In the genomic region with DNA sequence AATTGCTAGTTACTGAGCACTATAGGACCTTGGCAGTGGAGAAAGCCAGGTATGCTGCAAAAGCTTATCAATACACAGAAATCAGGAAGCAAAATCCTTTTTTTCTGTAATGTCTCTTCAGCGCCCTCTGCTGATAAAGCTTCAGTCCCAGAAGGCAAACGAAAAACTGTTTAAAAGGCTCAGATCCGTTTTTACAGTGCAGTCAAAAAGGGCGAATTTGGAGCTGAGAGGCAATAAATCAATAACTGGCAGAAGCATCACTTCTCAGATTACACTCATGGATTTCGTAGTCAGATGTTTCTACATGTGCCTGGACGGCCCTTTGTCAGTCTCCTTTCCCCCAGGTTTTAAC, we compare ENCODE assay signal across 1 cellular context.
TF ChIP-seq lines count a peak whose summit lies in the region.

No MANE protein-coding gene starts in this region.

TF ChIP-seq in HepG2, 621 proteins besides CTCF, POLR2A, EP300 and RAD21 (continued from another document and continues in another):
- TF ChIP-seq, protein P1, sequence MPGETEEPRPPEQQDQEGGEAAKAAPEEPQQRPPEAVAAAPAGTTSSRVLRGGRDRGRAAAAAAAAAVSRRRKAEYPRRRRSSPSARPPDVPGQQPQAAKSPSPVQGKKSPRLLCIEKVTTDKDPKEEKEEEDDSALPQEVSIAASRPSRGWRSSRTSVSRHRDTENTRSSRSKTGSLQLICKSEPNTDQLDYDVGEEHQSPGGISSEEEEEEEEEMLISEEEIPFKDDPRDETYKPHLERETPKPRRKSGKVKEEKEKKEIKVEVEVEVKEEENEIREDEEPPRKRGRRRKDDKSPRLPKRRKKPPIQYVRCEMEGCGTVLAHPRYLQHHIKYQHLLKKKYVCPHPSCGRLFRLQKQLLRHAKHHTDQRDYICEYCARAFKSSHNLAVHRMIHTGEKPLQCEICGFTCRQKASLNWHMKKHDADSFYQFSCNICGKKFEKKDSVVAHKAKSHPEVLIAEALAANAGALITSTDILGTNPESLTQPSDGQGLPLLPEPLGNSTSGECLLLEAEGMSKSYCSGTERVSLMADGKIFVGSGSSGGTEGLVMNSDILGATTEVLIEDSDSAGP (CRISPR knock-in tag; IDR thresholded peaks at IDR 0.05; ENCODE audit: borderline replicate concordance), result no peak; the same call in 1 of the 2 replicates
- TF ChIP-seq ERF (CRISPR knock-in tag; IDR thresholded peaks at IDR 0.05) (no peak), HCFC1 (IDR thresholded peaks at IDR 0.05; ENCODE audit: low read depth, low read length) (no peak), ZSCAN30 (CRISPR knock-in tag; IDR thresholded peaks at IDR 0.05) (no peak; the same call in 1 of the 2 replicates), ZFY (CRISPR knock-in tag; IDR thresholded peaks at IDR 0.05) (no peak), SNRNP70 (IDR thresholded peaks at IDR 0.05; ENCODE audit: low read depth, low read length) (no peak), NFIB (CRISPR knock-in tag; IDR thresholded peaks at IDR 0.05; ENCODE audit: borderline replicate concordance) (no peak), PPARG (CRISPR knock-in tag; conservative IDR thresholded peaks at IDR 0.05) (no peak), SMARCC2 (IDR thresholded peaks at IDR 0.05) (no peak), MED8 (CRISPR knock-in tag; IDR thresholded peaks at IDR 0.05; ENCODE audit: insufficient replicate concordance) (peak; percentile 58), ARNT2 (CRISPR knock-in tag; IDR thresholded peaks at IDR 0.05; ENCODE audit: low read depth) (no peak), XRCC5 (optimal IDR thresholded peaks at IDR 0.05; ENCODE audit: low read length) (no peak), MTA1 (CRISPR knock-in tag; IDR thresholded peaks at IDR 0.05; ENCODE audit: borderline replicate concordance) (no peak), IRF2 (CRISPR knock-in tag; IDR thresholded peaks at IDR 0.05) (no peak), ESRRA (CRISPR knock-in tag; IDR thresholded peaks at IDR 0.05; ENCODE audit: low read depth) (peak; percentile 35; the same call in 1 of the 2 replicates), ATF1 (CRISPR knock-in tag; IDR thresholded peaks at IDR 0.05) (0 out of 2 replicates have a peak, but pooled peaks have one; percentile 29), ZNF614 (CRISPR knock-in tag; IDR thresholded peaks at IDR 0.05; ENCODE audit: borderline replicate concordance) (no peak), ZNF484 (CRISPR knock-in tag; IDR thresholded peaks at IDR 0.05; ENCODE audit: borderline replicate concordance, low read depth) (0 out of 2 replicates have a peak, but pooled peaks have one; percentile 41), ZNF225 (CRISPR knock-in tag; IDR thresholded peaks at IDR 0.05) (no peak), BCL3 (CRISPR knock-in tag; IDR thresholded peaks at IDR 0.05) (no peak), U2AF2 (IDR thresholded peaks at IDR 0.05; ENCODE audit: low read depth, low read length) (no peak), JUNB (CRISPR knock-in tag; IDR thresholded peaks at IDR 0.05; ENCODE audit: borderline replicate concordance) (no peak), ZNF446 (CRISPR knock-in tag; IDR thresholded peaks at IDR 0.05) (no peak), HOXA7 (CRISPR knock-in tag; IDR thresholded peaks at IDR 0.05) (no peak), RELA (CRISPR knock-in tag; IDR thresholded peaks at IDR 0.05) (no peak), ZNF546 (CRISPR knock-in tag; conservative IDR thresholded peaks at IDR 0.05) (no peak), MYC (CRISPR knock-in tag; IDR thresholded peaks at IDR 0.05; ENCODE audit: borderline replicate concordance) (no peak), ZNF878 (CRISPR knock-in tag; IDR thresholded peaks at IDR 0.05) (0 out of 2 replicates have a peak, but pooled peaks have one; percentile 33), ZNF451 (CRISPR knock-in tag; IDR thresholded peaks at IDR 0.05) (no peak), FOXJ3 (CRISPR knock-in tag; IDR thresholded peaks at IDR 0.05; ENCODE audit: borderline replicate concordance) (peak; percentile 28; the same call in 1 of the 2 replicates), RAD51 (IDR thresholded peaks at IDR 0.05; ENCODE audit: borderline replicate concordance) (no peak), NFIC (IDR thresholded peaks at IDR 0.05; ENCODE audit: low read length) (no peak), ZNF580 (CRISPR knock-in tag; IDR thresholded peaks at IDR 0.05; ENCODE audit: borderline replicate concordance, low read depth) (no peak), AKAP8 (CRISPR knock-in tag; IDR thresholded peaks at IDR 0.05) (no peak), PAF1 (CRISPR knock-in tag; IDR thresholded peaks at IDR 0.05) (no peak), ZFP82 (CRISPR knock-in tag; IDR thresholded peaks at IDR 0.05; ENCODE audit: borderline replicate concordance) (no peak), PRDM4 (CRISPR knock-in tag; IDR thresholded peaks at IDR 0.05; ENCODE audit: borderline replicate concordance) (no peak), HMG20A (CRISPR knock-in tag; IDR thresholded peaks at IDR 0.05; ENCODE audit: borderline replicate concordance) (no peak), GZF1 (CRISPR knock-in tag; IDR thresholded peaks at IDR 0.05) (no peak)
- TF ChIP-seq, protein P2, sequence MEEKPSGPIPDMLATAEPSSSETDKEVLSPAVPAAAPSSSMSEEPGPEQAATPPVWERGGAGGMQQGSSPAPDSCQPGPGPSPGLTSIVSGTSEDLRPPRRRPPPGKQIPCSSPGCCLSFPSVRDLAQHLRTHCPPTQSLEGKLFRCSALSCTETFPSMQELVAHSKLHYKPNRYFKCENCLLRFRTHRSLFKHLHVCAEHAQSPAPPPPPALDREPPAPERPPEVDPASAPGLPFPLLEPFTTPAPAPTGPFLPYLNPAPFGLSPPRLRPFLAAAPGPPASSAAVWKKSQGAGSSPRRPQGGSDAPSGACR (CRISPR knock-in tag; IDR thresholded peaks at IDR 0.05), result 0 out of 2 replicates have a peak, but pooled peaks have one; percentile 9
- TF ChIP-seq, protein P3, sequence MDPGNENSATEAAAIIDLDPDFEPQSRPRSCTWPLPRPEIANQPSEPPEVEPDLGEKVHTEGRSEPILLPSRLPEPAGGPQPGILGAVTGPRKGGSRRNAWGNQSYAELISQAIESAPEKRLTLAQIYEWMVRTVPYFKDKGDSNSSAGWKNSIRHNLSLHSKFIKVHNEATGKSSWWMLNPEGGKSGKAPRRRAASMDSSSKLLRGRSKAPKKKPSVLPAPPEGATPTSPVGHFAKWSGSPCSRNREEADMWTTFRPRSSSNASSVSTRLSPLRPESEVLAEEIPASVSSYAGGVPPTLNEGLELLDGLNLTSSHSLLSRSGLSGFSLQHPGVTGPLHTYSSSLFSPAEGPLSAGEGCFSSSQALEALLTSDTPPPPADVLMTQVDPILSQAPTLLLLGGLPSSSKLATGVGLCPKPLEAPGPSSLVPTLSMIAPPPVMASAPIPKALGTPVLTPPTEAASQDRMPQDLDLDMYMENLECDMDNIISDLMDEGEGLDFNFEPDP (CRISPR knock-in tag; conservative IDR thresholded peaks at IDR 0.05), result no peak
- TF ChIP-seq, protein P4, sequence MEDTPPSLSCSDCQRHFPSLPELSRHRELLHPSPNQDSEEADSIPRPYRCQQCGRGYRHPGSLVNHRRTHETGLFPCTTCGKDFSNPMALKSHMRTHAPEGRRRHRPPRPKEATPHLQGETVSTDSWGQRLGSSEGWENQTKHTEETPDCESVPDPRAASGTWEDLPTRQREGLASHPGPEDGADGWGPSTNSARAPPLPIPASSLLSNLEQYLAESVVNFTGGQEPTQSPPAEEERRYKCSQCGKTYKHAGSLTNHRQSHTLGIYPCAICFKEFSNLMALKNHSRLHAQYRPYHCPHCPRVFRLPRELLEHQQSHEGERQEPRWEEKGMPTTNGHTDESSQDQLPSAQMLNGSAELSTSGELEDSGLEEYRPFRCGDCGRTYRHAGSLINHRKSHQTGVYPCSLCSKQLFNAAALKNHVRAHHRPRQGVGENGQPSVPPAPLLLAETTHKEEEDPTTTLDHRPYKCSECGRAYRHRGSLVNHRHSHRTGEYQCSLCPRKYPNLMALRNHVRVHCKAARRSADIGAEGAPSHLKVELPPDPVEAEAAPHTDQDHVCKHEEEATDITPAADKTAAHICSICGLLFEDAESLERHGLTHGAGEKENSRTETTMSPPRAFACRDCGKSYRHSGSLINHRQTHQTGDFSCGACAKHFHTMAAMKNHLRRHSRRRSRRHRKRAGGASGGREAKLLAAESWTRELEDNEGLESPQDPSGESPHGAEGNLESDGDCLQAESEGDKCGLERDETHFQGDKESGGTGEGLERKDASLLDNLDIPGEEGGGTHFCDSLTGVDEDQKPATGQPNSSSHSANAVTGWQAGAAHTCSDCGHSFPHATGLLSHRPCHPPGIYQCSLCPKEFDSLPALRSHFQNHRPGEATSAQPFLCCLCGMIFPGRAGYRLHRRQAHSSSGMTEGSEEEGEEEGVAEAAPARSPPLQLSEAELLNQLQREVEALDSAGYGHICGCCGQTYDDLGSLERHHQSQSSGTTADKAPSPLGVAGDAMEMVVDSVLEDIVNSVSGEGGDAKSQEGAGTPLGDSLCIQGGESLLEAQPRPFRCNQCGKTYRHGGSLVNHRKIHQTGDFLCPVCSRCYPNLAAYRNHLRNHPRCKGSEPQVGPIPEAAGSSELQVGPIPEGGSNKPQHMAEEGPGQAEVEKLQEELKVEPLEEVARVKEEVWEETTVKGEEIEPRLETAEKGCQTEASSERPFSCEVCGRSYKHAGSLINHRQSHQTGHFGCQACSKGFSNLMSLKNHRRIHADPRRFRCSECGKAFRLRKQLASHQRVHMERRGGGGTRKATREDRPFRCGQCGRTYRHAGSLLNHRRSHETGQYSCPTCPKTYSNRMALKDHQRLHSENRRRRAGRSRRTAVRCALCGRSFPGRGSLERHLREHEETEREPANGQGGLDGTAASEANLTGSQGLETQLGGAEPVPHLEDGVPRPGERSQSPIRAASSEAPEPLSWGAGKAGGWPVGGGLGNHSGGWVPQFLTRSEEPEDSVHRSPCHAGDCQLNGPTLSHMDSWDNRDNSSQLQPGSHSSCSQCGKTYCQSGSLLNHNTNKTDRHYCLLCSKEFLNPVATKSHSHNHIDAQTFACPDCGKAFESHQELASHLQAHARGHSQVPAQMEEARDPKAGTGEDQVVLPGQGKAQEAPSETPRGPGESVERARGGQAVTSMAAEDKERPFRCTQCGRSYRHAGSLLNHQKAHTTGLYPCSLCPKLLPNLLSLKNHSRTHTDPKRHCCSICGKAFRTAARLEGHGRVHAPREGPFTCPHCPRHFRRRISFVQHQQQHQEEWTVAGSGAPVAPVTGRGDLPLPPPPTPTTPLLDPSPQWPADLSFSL (CRISPR knock-in tag; IDR thresholded peaks at IDR 0.05), result no peak
- TF ChIP-seq, protein P5, sequence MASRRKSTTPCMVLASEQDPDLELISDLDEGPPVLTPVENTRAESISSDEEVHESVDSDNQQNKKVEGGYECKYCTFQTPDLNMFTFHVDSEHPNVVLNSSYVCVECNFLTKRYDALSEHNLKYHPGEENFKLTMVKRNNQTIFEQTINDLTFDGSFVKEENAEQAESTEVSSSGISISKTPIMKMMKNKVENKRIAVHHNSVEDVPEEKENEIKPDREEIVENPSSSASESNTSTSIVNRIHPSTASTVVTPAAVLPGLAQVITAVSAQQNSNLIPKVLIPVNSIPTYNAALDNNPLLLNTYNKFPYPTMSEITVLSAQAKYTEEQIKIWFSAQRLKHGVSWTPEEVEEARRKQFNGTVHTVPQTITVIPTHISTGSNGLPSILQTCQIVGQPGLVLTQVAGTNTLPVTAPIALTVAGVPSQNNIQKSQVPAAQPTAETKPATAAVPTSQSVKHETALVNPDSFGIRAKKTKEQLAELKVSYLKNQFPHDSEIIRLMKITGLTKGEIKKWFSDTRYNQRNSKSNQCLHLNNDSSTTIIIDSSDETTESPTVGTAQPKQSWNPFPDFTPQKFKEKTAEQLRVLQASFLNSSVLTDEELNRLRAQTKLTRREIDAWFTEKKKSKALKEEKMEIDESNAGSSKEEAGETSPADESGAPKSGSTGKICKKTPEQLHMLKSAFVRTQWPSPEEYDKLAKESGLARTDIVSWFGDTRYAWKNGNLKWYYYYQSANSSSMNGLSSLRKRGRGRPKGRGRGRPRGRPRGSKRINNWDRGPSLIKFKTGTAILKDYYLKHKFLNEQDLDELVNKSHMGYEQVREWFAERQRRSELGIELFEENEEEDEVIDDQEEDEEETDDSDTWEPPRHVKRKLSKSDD (CRISPR knock-in tag; IDR thresholded peaks at IDR 0.05; ENCODE audit: low read depth), result no peak
